In genomic region chr2:240832205-240832727, GRCh38 we compare ENCODE assay signal across 8 cellular contexts. TPM values are rescaled to one million over a fixed set of nuclear protein-coding genes. Genes with fewer than 3 reads are reported as not detected.
DNase-seq lines count a peak whose midpoint lies in the region; ATAC-seq lines count a peak whose summit lies in the region.

No MANE protein-coding gene starts in this region.

- peak; percentile 89 for ATAC-seq in GM18868 (IDR thresholded peaks at IDR 0.05; ENCODE audit: unreplicated experiment)
- peak; percentile 69 for ATAC-seq in HG03196 (IDR thresholded peaks at IDR 0.05; ENCODE audit: unreplicated experiment)
- peak; percentile 84 for ATAC-seq in left lobe of liver

- DNase-seq in A172 (ENCODE audit: low spot score) (peak; percentile 84), NCI-H460 (ENCODE audit: extremely low read depth, low read depth) (peak; percentile 90), dedifferentiated amniotic fluid mesenchymal stem cell (ENCODE audit: extremely low spot score) (peak; percentile 78), left lobe of liver (ENCODE audit: low spot score) (peak; percentile 87)
- DNase-seq in activated CD4-positive, alpha-beta T cell treated with anti-CD3 and anti-CD28 coated beads, Interleukin-2, amount 50 U/mL, for 24 hours (ENCODE audit: low read depth in 1 of 2, low spot score in 1 of 2), result peak; percentile 90 to 94
- peak; percentile 94 to 95 for DNase-seq in stimulated activated CD4-positive, alpha-beta T cell treated with anti-CD3 and anti-CD28 coated beads, Interleukin-2, amount 100 ng/mL, for 48 hours

RNA-seq across cellular contexts. Expression of gene KIF1A, which starts 12.2 kb away (rescaled TPM):
- 4.1 and 6.4 TPM in 2 replicates for total RNA-seq in A172 (2014; rRNA removed; shearing (Covaris generic))
- 0.37 and 0.63 TPM in 2 replicates for total RNA-seq in NCI-H460 (2014; rRNA removed; shearing (Covaris generic))
- 0.01 and 0.40 TPM in 2 replicates for polyA plus RNA-seq in NCI-H460 (2014; cell fraction: nucleus; rRNA removed)
- 1.1 TPM for total RNA-seq in left lobe of liver

RNA-seq across cellular contexts. Expression of gene AGXT, which starts 36.4 kb away (rescaled TPM):
- total RNA-seq in A172 (2014; rRNA removed; shearing (Covaris generic)), result 0.07 TPM in 1 of 2 replicates, not detected in the other
- total RNA-seq in NCI-H460 (2014; rRNA removed; shearing (Covaris generic)), result not detected in 2 replicates
- not detected in 2 replicates for polyA plus RNA-seq in NCI-H460 (2014; cell fraction: nucleus; rRNA removed)
- total RNA-seq in left lobe of liver, result 1,805 TPM

Comparison
In these comparisons a context has a peak if more than half of its experiments do, and no peak if none do; other contexts are left out.
1. Peak in every context shown above with its lines: DNase-seq and ATAC-seq.
2. RNA of gene AGXT, which starts 36.4 kb away (total RNA-seq): 1,805 TPM in left lobe of liver (single experiment); 0.07 TPM in A172 and not detected in NCI-H460; every median in the first group is over 1,000 times any median in the second.